9 cellular contexts compared by ENCODE assay signal in the genomic region with DNA sequence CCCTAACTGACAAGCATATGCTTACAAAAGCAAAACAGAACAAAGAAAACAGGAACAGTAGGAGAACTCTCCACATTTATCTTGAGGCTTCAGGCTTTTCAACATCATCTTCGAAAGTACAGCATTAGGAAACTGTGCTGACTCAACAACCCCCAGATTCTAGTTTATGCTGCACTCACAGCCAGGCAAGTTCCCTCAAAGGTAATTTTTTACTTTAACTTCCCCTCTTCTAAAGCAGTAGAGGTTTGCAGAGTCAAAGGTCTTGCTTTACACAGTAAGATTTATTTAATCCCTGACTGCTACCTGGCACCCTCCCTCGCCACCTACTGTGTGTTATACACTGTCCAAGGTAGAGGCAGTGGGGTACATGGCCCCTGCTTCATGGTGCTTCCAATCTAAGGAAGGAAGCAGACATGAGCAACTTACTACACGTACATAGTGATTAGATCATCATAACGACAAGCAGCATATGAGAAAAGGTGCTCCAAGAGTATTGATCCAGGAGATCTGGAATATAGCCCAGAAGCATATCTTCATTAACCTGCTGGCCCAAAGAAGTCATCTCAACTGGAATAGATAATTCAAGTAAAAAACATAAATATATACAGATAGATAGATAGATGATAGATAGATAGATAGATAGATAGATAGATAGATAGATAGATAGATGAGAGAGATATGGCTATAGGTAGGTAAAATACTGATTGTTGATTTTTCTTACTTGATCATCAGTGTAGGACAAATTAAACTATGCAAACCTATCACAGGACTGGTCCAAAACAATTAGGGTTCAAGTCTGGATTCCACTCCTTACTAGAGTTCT.
DNase-seq lines count a peak whose midpoint lies in the region; ATAC-seq and TF ChIP-seq lines count a peak whose summit lies in the region.
"Had no signal": no experiment of that assay in that cellular context is flagged by ENCODE, and none has a peak within 500 bp of the region (broad histone marks: within the 10 kb centered on the region; RNA-seq: fewer than 3 reads in every experiment).

No MANE protein-coding gene starts in this region.

- H3K36me3 ChIP-seq in HEK293 (ENCODE audit: control insufficient read depth in 2 of 2, insufficient read depth in 1 of 2, low read length in 2 of 2) (no peaks in the 10 kb centered on the region), trophoblast cell (ENCODE audit: control insufficient read depth in 1 of 2, insufficient read depth in 2 of 2, low read length in 2 of 2) (no peaks in the 10 kb centered on the region)

- CTCF ChIA-PET in HEK293 (lab: Yijun Ruan, JAX) = no interaction called here

- H3K4me1 ChIP-seq in HEK293 (ENCODE audit: control insufficient read depth, insufficient read depth, low read length) = no peaks in the 10 kb centered on the region
- H3K4me1 ChIP-seq in trophoblast cell (ENCODE audit: control insufficient read depth in 1 of 2, insufficient read depth in 2 of 2, low read length in 2 of 2) = peaks cover 6 to 11% of the 10 kb centered on the region in 2 experiments

- no peaks in the 10 kb centered on the region for H3K79me1 ChIP-seq in trophoblast cell (ENCODE audit: low read length)

- no peaks in the 10 kb centered on the region for H3K27me3 ChIP-seq in trophoblast cell (ENCODE audit: insufficient read depth, low read length)

- POLR2A ChIA-PET in HEK293 (lab: Yijun Ruan, JAX) = no interaction called here

- H4K12ac ChIP-seq in trophoblast cell (ENCODE audit: low read depth, low read length) = no peak overlapping the region

- H2BK12ac ChIP-seq in trophoblast cell (ENCODE audit: low read length) = no peak overlapping the region

- H3K79me2 ChIP-seq in trophoblast cell (ENCODE audit: control insufficient read depth, insufficient read depth, low read length, poor library complexity) = no peaks in the 10 kb centered on the region

- no peak for ATAC-seq in HG02938 (IDR thresholded peaks at IDR 0.05; ENCODE audit: unreplicated experiment)

- H3K4me3 ChIP-seq in HEK293 (ENCODE audit: low read depth, low read length) (no peak overlapping the region), fibroblast of pulmonary artery (replicated peaks; ENCODE audit: low read depth, low read length) (peak overlapping the region; percentile 24), trophoblast cell (ENCODE audit: low read depth, low read length) (no peak overlapping the region)

- no peaks in the 10 kb centered on the region for H3K9me3 Mint-ChIP-seq in type B pancreatic cell

- no peak overlapping the region for H4K8ac ChIP-seq in trophoblast cell (ENCODE audit: low read depth, low read length)

- H3K9ac ChIP-seq in trophoblast cell (ENCODE audit: low read length) = no peak overlapping the region

- no peak overlapping the region for H3K14ac ChIP-seq in trophoblast cell (ENCODE audit: low read length)

- H3K4me2 ChIP-seq in trophoblast cell (ENCODE audit: low read length) = no peak overlapping the region

- H3K36me3 Mint-ChIP-seq in type B pancreatic cell = no peaks in the 10 kb centered on the region

- no CpG with 5 or more reads among the region's 4 CpGs for WGBS in trophoblast cell (ENCODE audit: extremely low coverage, insufficient coverage, insufficient read length)

- no peak overlapping the region for H3K4ac ChIP-seq in trophoblast cell (ENCODE audit: low read depth, low read length)

- H3K27ac Mint-ChIP-seq in type B pancreatic cell = no peak overlapping the region

- H2BK5ac ChIP-seq in trophoblast cell (ENCODE audit: low read depth, low read length, poor library complexity) = no peak overlapping the region

- peaks cover 21% of the 10 kb centered on the region for H3K4me1 Mint-ChIP-seq in type B pancreatic cell (ENCODE audit: unreplicated experiment)

- H3K18ac ChIP-seq in trophoblast cell (ENCODE audit: low read length) = no peak overlapping the region

- H3K27me3 Mint-ChIP-seq in type B pancreatic cell = no peaks in the 10 kb centered on the region

- H3K4me3 Mint-ChIP-seq in type B pancreatic cell = no peak overlapping the region

- in situ Hi-C loops in GM13976 (cut with MboI; ENCODE audit: low sequenced_read_pairs, unreplicated experiment) = no loop called here

- no peak overlapping the region for H2BK120ac ChIP-seq in trophoblast cell (ENCODE audit: insufficient read depth, low read length, poor library complexity)

- TF ChIP-seq CTCF in HEK293 (tag by site-specific recombination; IDR thresholded peaks at IDR 0.05) = no peak
- no peak for TF ChIP-seq CTCF in fibroblast of pulmonary artery (IDR thresholded peaks at IDR 0.05; ENCODE audit: low read length, missing control alignments)
- no peak for TF ChIP-seq CTCF in GM13976 (IDR thresholded peaks at IDR 0.05; ENCODE audit: borderline replicate concordance, control extremely low read depth, extremely low read depth, insufficient read depth, missing control alignments)
- TF ChIP-seq CTCF in type B pancreatic cell (conservative IDR thresholded peaks at IDR 0.05) = no peak

- H3K9me3 ChIP-seq in HEK293 (ENCODE audit: control insufficient read depth, insufficient read depth, low read depth, low read length) (no peaks in the 10 kb centered on the region), trophoblast cell (ENCODE audit: insufficient read depth, low read depth, low read length) (no peaks in the 10 kb centered on the region)

- DNase-seq in RPMI8226 = peak; percentile 73
- peak; percentile 84 for DNase-seq in fibroblast of pulmonary artery (ENCODE audit: low read depth)
- DNase-seq in trophoblast cell = peak; percentile 15 to 46
- DNase-seq in GM13976 (ENCODE audit: low spot score) = no peak
- no peak for DNase-seq in type B pancreatic cell (ENCODE audit: extremely low spot score, unreplicated experiment)
- DNase-seq: GOT3, left cardiac atrium had no signal

- H3K27ac ChIP-seq in HEK293 (ENCODE audit: extremely low read depth, low read depth, low read length) (no peak overlapping the region), trophoblast cell (ENCODE audit: low read depth, low read length) (no peak overlapping the region)

- H2AK5ac ChIP-seq in trophoblast cell (ENCODE audit: low read length) = no peak overlapping the region

- H3K23ac ChIP-seq in trophoblast cell (ENCODE audit: low read length) = no peak overlapping the region

- H2AFZ ChIP-seq in trophoblast cell (ENCODE audit: insufficient read depth, low read length, poor library complexity) = no peak overlapping the region

- no peak overlapping the region for H4K91ac ChIP-seq in trophoblast cell (ENCODE audit: low read depth, low read length)

TF ChIP-seq in HEK293, 187 proteins besides CTCF, POLR2A, EP300 and RAD21:
- no peak for TF ChIP-seq WT1 (tag by site-specific recombination; IDR thresholded peaks at IDR 0.05)
- TF ChIP-seq, protein P1, sequence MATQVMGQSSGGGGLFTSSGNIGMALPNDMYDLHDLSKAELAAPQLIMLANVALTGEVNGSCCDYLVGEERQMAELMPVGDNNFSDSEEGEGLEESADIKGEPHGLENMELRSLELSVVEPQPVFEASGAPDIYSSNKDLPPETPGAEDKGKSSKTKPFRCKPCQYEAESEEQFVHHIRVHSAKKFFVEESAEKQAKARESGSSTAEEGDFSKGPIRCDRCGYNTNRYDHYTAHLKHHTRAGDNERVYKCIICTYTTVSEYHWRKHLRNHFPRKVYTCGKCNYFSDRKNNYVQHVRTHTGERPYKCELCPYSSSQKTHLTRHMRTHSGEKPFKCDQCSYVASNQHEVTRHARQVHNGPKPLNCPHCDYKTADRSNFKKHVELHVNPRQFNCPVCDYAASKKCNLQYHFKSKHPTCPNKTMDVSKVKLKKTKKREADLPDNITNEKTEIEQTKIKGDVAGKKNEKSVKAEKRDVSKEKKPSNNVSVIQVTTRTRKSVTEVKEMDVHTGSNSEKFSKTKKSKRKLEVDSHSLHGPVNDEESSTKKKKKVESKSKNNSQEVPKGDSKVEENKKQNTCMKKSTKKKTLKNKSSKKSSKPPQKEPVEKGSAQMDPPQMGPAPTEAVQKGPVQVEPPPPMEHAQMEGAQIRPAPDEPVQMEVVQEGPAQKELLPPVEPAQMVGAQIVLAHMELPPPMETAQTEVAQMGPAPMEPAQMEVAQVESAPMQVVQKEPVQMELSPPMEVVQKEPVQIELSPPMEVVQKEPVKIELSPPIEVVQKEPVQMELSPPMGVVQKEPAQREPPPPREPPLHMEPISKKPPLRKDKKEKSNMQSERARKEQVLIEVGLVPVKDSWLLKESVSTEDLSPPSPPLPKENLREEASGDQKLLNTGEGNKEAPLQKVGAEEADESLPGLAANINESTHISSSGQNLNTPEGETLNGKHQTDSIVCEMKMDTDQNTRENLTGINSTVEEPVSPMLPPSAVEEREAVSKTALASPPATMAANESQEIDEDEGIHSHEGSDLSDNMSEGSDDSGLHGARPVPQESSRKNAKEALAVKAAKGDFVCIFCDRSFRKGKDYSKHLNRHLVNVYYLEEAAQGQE (tag by site-specific recombination; IDR thresholded peaks at IDR 0.05) = peak; percentile 84
- TF ChIP-seq ZNF169 (tag by site-specific recombination; IDR thresholded peaks at IDR 0.05) = no peak
TF ChIP-seq in HEK293: peak in this region for 1.

Comparison
In these comparisons a context has a peak if more than half of its experiments do, and no peak if none do; other contexts are left out.
1. DNase-seq: peak in RPMI8226 (single experiment), fibroblast of pulmonary artery (single experiment) and trophoblast cell (2 of 2); none in GM13976 (single experiment) and type B pancreatic cell (single experiment).